Comparison of ENCODE assay signal across 30 cellular contexts in the genomic region with DNA sequence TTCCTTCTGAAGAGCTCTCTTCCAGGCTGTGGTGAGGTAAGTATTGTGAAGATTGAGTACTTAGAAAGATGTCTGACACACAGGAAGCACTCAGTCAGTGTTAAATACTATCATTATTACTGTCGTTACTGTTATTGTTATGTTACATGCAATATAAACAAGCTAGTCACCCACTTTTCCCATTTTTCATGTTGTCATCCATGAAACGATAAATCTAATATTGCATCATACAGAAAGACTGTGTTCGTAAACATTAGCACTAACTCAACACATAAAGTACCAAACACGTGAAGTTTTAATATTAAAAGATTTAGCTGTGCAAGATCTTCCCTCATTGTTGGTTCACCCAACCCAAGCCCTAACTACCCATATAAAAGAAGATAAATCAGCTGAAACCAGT.
"Had no signal": no experiment of that assay in that cellular context is flagged by ENCODE, and none has a peak within 500 bp of the region (broad histone marks: within the 10 kb centered on the region; RNA-seq: fewer than 3 reads in every experiment).

No MANE protein-coding gene starts in this region.

- H3K4me1 ChIP-seq: adrenal gland, body of pancreas, esophagus squamous epithelium, gastroesophageal sphincter, heart right ventricle had no signal

- H3K27ac ChIP-seq: adrenal gland, body of pancreas, esophagus squamous epithelium, gastroesophageal sphincter, heart right ventricle, hepatocyte had no signal

- DNase-seq: activated B cell treated with CpG ODN at 0.5 μM for 24 hours; activated CD4-positive, alpha-beta memory T cell treated with anti-CD3 and anti-CD28 coated beads for 36 hours; activated CD4-positive, alpha-beta T cell treated with anti-CD3 and anti-CD28 coated beads for 48 hours; activated CD8-positive, alpha-beta memory T cell treated with anti-CD3 and anti-CD28 coated beads, Interleukin-2, amount 10 ng/mL, durations not matched to agents 7 days and 5 days; activated CD8-positive, alpha-beta memory T cell treated with anti-CD3 and anti-CD28 coated beads, Interleukin-2, amount 50 U/mL, for 4 hours; activated CD8-positive, alpha-beta T cell treated with anti-CD3 and anti-CD28 coated beads, Interleukin-2, amount 10 ng/mL, durations not matched to agents 7 days and 5 days; activated effector memory CD4-positive, alpha-beta T cell treated with anti-CD3 and anti-CD28 coated beads, Interleukin-2, amount 50 U/mL, for 16 hours; activated naive CD4-positive, alpha-beta T cell treated with anti-CD3 and anti-CD28 coated beads for 36 hours; activated naive CD8-positive, alpha-beta T cell treated with anti-CD3 and anti-CD28 coated beads for 36 hours; activated naive CD8-positive, alpha-beta T cell treated with anti-CD3 and anti-CD28 coated beads, Interleukin-2, amount 50 U/mL, for 24 hours; activated T-cell treated with anti-CD3 and anti-CD28 coated beads, Interleukin-2, amount 50 U/mL, for 1 hour; activated T-cell treated with anti-CD3 and anti-CD28 coated beads, Interleukin-2, amount 50 U/mL, for 48 hours; adrenal gland; amygdala; aorta; body of pancreas; caudate nucleus; cortex of kidney; dermis blood vessel endothelial cell; effector CD4-positive, alpha-beta T cell; effector memory CD8-positive, alpha-beta T cell; erythroblast; esophagus squamous epithelium; foreskin melanocyte; heart right ventricle; T-helper 2 cell had no signal

- H2AFZ ChIP-seq: hepatocyte had no signal

- H3K27me3 ChIP-seq: adrenal gland, body of pancreas, esophagus squamous epithelium, gastroesophageal sphincter, heart right ventricle, hepatocyte had no signal

- H3K79me2 ChIP-seq: hepatocyte had no signal

- H3K36me3 ChIP-seq: adrenal gland, esophagus squamous epithelium, gastroesophageal sphincter, heart right ventricle had no signal

- FAIRE-seq: colon had no signal

- H3K4me2 ChIP-seq: hepatocyte had no signal

- H3K4me3 ChIP-seq: adrenal gland, body of pancreas, esophagus squamous epithelium, gastroesophageal sphincter, heart right ventricle, hepatocyte had no signal

- ATAC-seq: activated CD4-positive, CD25-positive, alpha-beta regulatory T cell treated with anti-CD3 and anti-CD28 coated beads, Interleukin-2, amount 50 U/mL, for 24 hours; activated CD8-positive, alpha-beta memory T cell treated with anti-CD3 and anti-CD28 coated beads, Interleukin-2, amount 10 ng/mL, durations not matched to agents 7 days and 5 days; activated CD8-positive, alpha-beta T cell treated with anti-CD3 and anti-CD28 coated beads, Interleukin-2, amount 10 ng/mL, durations not matched to agents 7 days and 5 days; activated naive CD8-positive, alpha-beta T cell treated with anti-CD3 and anti-CD28 coated beads, Interleukin-2, amount 50 U/mL, for 24 hours; body of pancreas; effector memory CD8-positive, alpha-beta T cell; gastroesophageal sphincter; heart right ventricle had no signal

- H3K9me3 ChIP-seq: adrenal gland, body of pancreas had no signal
